In the genomic region with DNA sequence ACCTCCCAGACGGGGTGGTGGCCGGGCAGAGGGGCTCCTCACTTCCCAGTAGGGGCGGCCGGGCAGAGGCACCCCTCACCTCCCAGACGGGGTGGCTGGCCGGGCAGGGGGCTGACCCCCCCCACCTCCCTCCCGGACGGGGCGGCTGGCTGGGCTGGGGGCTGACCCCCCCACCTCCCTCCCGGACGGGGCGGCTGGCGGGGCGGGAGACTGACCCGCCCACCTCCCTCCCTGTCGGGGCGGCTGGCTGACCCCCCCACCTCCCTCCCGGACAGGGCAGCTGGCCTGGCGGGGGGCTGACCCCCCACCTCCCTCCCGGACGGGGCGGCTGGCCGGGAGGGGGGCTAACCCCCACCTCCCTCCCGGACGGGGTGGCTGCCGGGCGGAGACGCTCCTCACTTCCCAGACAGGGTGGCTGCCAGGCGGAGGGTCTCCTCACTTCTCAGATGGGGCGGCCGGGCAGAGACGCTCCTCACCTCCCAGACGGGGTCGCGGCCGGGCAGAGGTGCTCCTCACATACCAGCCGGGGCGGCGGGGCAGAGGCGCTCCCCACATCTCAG, we compare ENCODE assay signal across 14 cellular contexts. TPM values are rescaled to one million over a fixed set of nuclear protein-coding genes. Genes with fewer than 3 reads are reported as not detected.
DNase-seq lines count a peak whose midpoint lies in the region; ATAC-seq and TF ChIP-seq lines count a peak whose summit lies in the region.
"Not testable (repeated sequence)": the region's sequence is repeated elsewhere in the genome, so short reads cannot be mapped to it uniquely, and the experiment has no call there.
"Had no signal": no experiment of that assay in that cellular context is flagged by ENCODE, and none has a peak within 500 bp of the region (broad histone marks: within the 10 kb centered on the region; RNA-seq: fewer than 3 reads in every experiment).

No MANE protein-coding gene starts in this region.

- H3K27me3 ChIP-seq in RWPE2 (ENCODE audit: insufficient read depth, poor library complexity, severe bottlenecking), result not testable (repeated sequence)

- H3K27ac ChIP-seq in RWPE2 (ENCODE audit: poor library complexity, severe bottlenecking), result not testable (repeated sequence)

- ATAC-seq in RWPE2 (ENCODE audit: low read depth), result not testable (repeated sequence)

- not testable (repeated sequence) for H3K9me3 ChIP-seq in RWPE2 (ENCODE audit: severe bottlenecking)

- not testable (repeated sequence) for H3K4me1 Mint-ChIP-seq in glutamatergic neuron (ENCODE audit: low read depth, unreplicated experiment)

- not testable (repeated sequence) for H3K36me3 ChIP-seq in RWPE2 (ENCODE audit: low read depth)

- H3K27ac Mint-ChIP-seq in glutamatergic neuron (ENCODE audit: unreplicated experiment), result not testable (repeated sequence)

- not testable (repeated sequence) for H3K4me1 ChIP-seq in RWPE2 (ENCODE audit: insufficient read depth, poor library complexity, severe bottlenecking)

- not testable (repeated sequence) for H3K27me3 Mint-ChIP-seq in glutamatergic neuron (ENCODE audit: unreplicated experiment)

- H3K4me3 Mint-ChIP-seq in glutamatergic neuron (ENCODE audit: unreplicated experiment), result not testable (repeated sequence)

- H3K4me3 ChIP-seq in RWPE2 (ENCODE audit: severe bottlenecking), result not testable (repeated sequence)

- TF ChIP-seq CTCF in RWPE2 (IDR thresholded peaks at IDR 0.05; ENCODE audit: poor library complexity, severe bottlenecking); glutamatergic neuron (IDR thresholded peaks at IDR 0.05; ENCODE audit: partially characterized antibody, unreplicated experiment): not testable (repeated sequence)

- DNase-seq in RWPE2 (ENCODE audit: low spot score) (peak; percentile 42), glutamatergic neuron (peak; percentile 25), mesenteric fat pad (ENCODE audit: low spot score) (peak; percentile 59)

- H3K36me3 Mint-ChIP-seq in glutamatergic neuron (ENCODE audit: unreplicated experiment), result not testable (repeated sequence)

- H3K9me3 Mint-ChIP-seq in glutamatergic neuron (ENCODE audit: unreplicated experiment), result not testable (repeated sequence)

RNA-seq across cellular contexts. Expression of gene BPIFA2, which starts 17.2 kb away (rescaled TPM):
- total RNA-seq in glutamatergic neuron (ENCODE audit: unreplicated experiment) (not detected), mesenteric fat pad (not detected)
- total RNA-seq: A172; A673; B cell; Caco-2; Calu3; CD4-positive, alpha-beta memory T cell; CD4-positive, alpha-beta T cell; CD4-positive, CD25-positive, alpha-beta regulatory T cell; CD8-positive, alpha-beta memory T cell; CD8-positive, alpha-beta T cell; Daoy had no signal

RNA-seq across cellular contexts. Expression of gene BPIFA3, which starts 32.0 kb away (rescaled TPM):
- total RNA-seq in glutamatergic neuron (ENCODE audit: unreplicated experiment), result not detected
- not detected for total RNA-seq in mesenteric fat pad
- total RNA-seq: A172; A673; B cell; Caco-2; Calu3; CD4-positive, alpha-beta memory T cell; CD4-positive, alpha-beta T cell; CD4-positive, CD25-positive, alpha-beta regulatory T cell; CD8-positive, alpha-beta memory T cell; CD8-positive, alpha-beta T cell; Daoy had no signal

RNA-seq across cellular contexts. Expression of gene BPIFA1, which starts 50.7 kb away (rescaled TPM):
- total RNA-seq in glutamatergic neuron (ENCODE audit: unreplicated experiment), result not detected
- not detected for total RNA-seq in mesenteric fat pad
- total RNA-seq: A172; A673; B cell; Caco-2; Calu3; CD4-positive, alpha-beta memory T cell; CD4-positive, alpha-beta T cell; CD4-positive, CD25-positive, alpha-beta regulatory T cell; CD8-positive, alpha-beta memory T cell; CD8-positive, alpha-beta T cell; Daoy had no signal
